15 cellular contexts compared by ENCODE assay signal in the genomic region with DNA sequence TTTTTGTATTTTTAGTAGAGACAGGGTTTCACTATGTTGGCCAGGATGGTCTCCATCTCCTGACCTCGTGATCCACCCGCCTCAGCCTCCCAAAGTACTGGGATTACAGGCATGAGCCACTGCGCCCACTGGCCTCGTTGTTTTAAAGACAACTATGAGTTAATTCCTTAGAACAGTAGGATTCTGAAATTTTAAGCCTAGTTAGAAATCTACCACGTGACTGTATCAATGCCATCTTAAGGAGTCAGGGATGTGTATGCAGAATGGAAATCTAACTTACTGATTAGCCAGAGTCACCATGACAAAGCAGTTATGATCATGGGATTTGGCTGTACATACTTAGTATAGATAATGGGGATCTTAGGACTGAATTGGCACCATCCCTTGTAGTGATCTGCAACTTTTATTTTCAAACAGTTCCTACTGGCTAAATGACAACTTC. TPM values are rescaled to one million over a fixed set of nuclear protein-coding genes. Genes with fewer than 3 reads are reported as not detected.
DNase-seq lines count a peak whose midpoint lies in the region; ATAC-seq and TF ChIP-seq lines count a peak whose summit lies in the region.
"Had no signal": no experiment of that assay in that cellular context is flagged by ENCODE, and none has a peak within 500 bp of the region (broad histone marks: within the 10 kb centered on the region; RNA-seq: fewer than 3 reads in every experiment).

No MANE protein-coding gene starts in this region.

- 86 to 89% methylated on average over 5 of the region's 5 CpGs for WGBS in esophagus squamous epithelium, 2 donors

- no peak overlapping the region for H2AFZ ChIP-seq in PC-9

- H3K4me1 ChIP-seq in PC-9 (replicated peaks; ENCODE audit: insufficient read depth) (peaks cover 41% of the 10 kb centered on the region), esophagus squamous epithelium (peaks cover 23 to 73% (median 26%) of the 10 kb centered on the region in 3 donors)

- H4K20me1 ChIP-seq in PC-9 (ENCODE audit: insufficient read depth), result no peaks in the 10 kb centered on the region

- no peak overlapping the region for H3K27ac Mint-ChIP-seq in T-helper 2 cell treated with Interferon-gamma antibody and Interleukin-4, amounts not matched to agents 5 μg/mL and 100 μg/mL, for 36 hours
- no peak overlapping the region for H3K27ac Mint-ChIP-seq in progenitor cell of endocrine pancreas

- POLR2A ChIA-PET in PC-9 (lab: Charles Lee; ENCODE audit: unreplicated experiment), result interaction anchor here (0.6 to 0.8 kb wide), 3 partner anchors 14 to 71 kb away, joined by 3 to 10 read pairs (median 4); no protein-coding TSS in a partner anchor

- peaks cover 30% of the 10 kb centered on the region for H3K36me3 ChIP-seq in PC-9 (ENCODE audit: low read depth)
- H3K36me3 ChIP-seq in esophagus squamous epithelium, result peaks cover 6 to 35% (median 17%) of the 10 kb centered on the region in 3 donors

- H3K4me3 Mint-ChIP-seq in T-helper 2 cell treated with Interferon-gamma antibody and Interleukin-4, amounts not matched to agents 5 μg/mL and 100 μg/mL, for 36 hours, result peak overlapping the region; percentile 17
- H3K4me3 Mint-ChIP-seq in progenitor cell of endocrine pancreas (ENCODE audit: low read depth), result peak overlapping the region; percentile 60

- no peaks in the 10 kb centered on the region for H3K9me3 Mint-ChIP-seq in T-helper 2 cell treated with Interferon-gamma antibody and Interleukin-4, amounts not matched to agents 5 μg/mL and 100 μg/mL, for 36 hours
- H3K9me3 Mint-ChIP-seq in progenitor cell of endocrine pancreas (ENCODE audit: low read depth), result no peaks in the 10 kb centered on the region
- H3K9me3 Mint-ChIP-seq: CD8-positive, alpha-beta T cell had no signal

- H3K9me3 ChIP-seq in PC-9 (ENCODE audit: insufficient read depth, low read depth) (no peaks in the 10 kb centered on the region), esophagus squamous epithelium (no peaks in the 10 kb centered on the region)
- H3K9me3 ChIP-seq: mucosa of descending colon had no signal

- H3K27me3 ChIP-seq in PC-9 (ENCODE audit: insufficient read depth, low read depth) (no peaks in the 10 kb centered on the region), esophagus squamous epithelium (no peaks in the 10 kb centered on the region)

- no peak for ATAC-seq in GM21360 (IDR thresholded peaks at IDR 0.05; ENCODE audit: unreplicated experiment)
- ATAC-seq: activated CD4-positive, CD25-positive, alpha-beta regulatory T cell treated with anti-CD3 and anti-CD28 coated beads, Interleukin-2, amount 50 U/mL, for 24 hours; CD8-positive, alpha-beta T cell; mucosa of descending colon had no signal

- H3F3A ChIP-seq in PC-9 (ENCODE audit: insufficient read depth, low read depth), result peaks cover 20% of the 10 kb centered on the region; the same call in 1 of the 2 replicates

- DNase-seq in T-helper 2 cell treated with Interferon-gamma antibody and Interleukin-4, amounts not matched to agents 5 μg/mL and 100 μg/mL, for 36 hours (ENCODE audit: low spot score), result no peak
- DNase-seq in T-helper 2 cell, result no peak
- DNase-seq in PC-9, result no peak
- no peak for DNase-seq in esophagus squamous epithelium (lab: John Stamatoyannopoulos, UW)
- DNase-seq in progenitor cell of endocrine pancreas (ENCODE audit: low spot score, unreplicated experiment), result no peak
- no peak for DNase-seq in T-helper 1 cell
- DNase-seq in NK-92 (lab: John Stamatoyannopoulos, UW; ENCODE audit: unreplicated experiment), result no peak
- DNase-seq: CD8-positive, alpha-beta T cell; mucosa of descending colon; NCI-H187 treated with DMSO at 0.1 percent for 48 hours; NCI-H510A treated with DMSO at 0.1 percent for 48 hours had no signal

- H3K36me3 Mint-ChIP-seq in T-helper 2 cell treated with Interferon-gamma antibody and Interleukin-4, amounts not matched to agents 5 μg/mL and 100 μg/mL, for 36 hours (ENCODE audit: low read depth), result peaks cover 35% of the 10 kb centered on the region
- H3K36me3 Mint-ChIP-seq in progenitor cell of endocrine pancreas (ENCODE audit: insufficient read depth), result peaks cover 3% of the 10 kb centered on the region

- peaks cover 72% of the 10 kb centered on the region for H3K79me2 ChIP-seq in PC-9 (ENCODE audit: low read depth)

- TF ChIP-seq POLR2A in esophagus squamous epithelium (IDR thresholded peaks at IDR 0.05), result no peak

- peak overlapping the region; percentile 87 for H3K4me2 ChIP-seq in PC-9

- intact Hi-C loops in PC-9 (cut with micrococcal nuclease; ENCODE audit: unreplicated experiment) (no loop called here), esophagus squamous epithelium (cut with DNase I) (loop anchor here (10.0 kb wide), 1 partner anchor 59 kb away; the partner anchor contains the start of gene ABCC1)

- H3K27me3 Mint-ChIP-seq in T-helper 2 cell treated with Interferon-gamma antibody and Interleukin-4, amounts not matched to agents 5 μg/mL and 100 μg/mL, for 36 hours (ENCODE audit: low read depth), result no peaks in the 10 kb centered on the region
- H3K27me3 Mint-ChIP-seq in progenitor cell of endocrine pancreas, result no peaks in the 10 kb centered on the region

- H3K27ac ChIP-seq in PC-9, result peak overlapping the region; percentile 44
- peak overlapping the region in 3 of 4 donors; percentile 97 to 98 (median 97) for H3K27ac ChIP-seq in esophagus squamous epithelium
- H3K27ac ChIP-seq: 22Rv1 had no signal

- no TSS peak for BruUV-seq in PC-9 (replicated peaks; lab: Mats Ljungman, UMichigan)

- CTCF ChIA-PET in PC-9 (lab: Charles Lee), result interaction anchor here (1.1 kb wide), 1 partner anchor 43 kb away, joined by 3 read pairs; no protein-coding TSS in a partner anchor

- H3K4me3 ChIP-seq in PC-9 (no peak overlapping the region), esophagus squamous epithelium (no peak overlapping the region)
- H3K4me3 ChIP-seq: mucosa of descending colon had no signal

- H3K9me2 ChIP-seq in PC-9 (ENCODE audit: insufficient read depth), result no peaks in the 10 kb centered on the region

- TF ChIP-seq CTCF in PC-9 (conservative IDR thresholded peaks at IDR 0.05), result no peak
- TF ChIP-seq CTCF in esophagus squamous epithelium (IDR thresholded peaks at IDR 0.05), result no peak
- no peak for TF ChIP-seq CTCF in progenitor cell of endocrine pancreas (IDR thresholded peaks at IDR 0.05; ENCODE audit: unreplicated experiment)

- H3K4me1 Mint-ChIP-seq in T-helper 2 cell treated with Interferon-gamma antibody and Interleukin-4, amounts not matched to agents 5 μg/mL and 100 μg/mL, for 36 hours (ENCODE audit: low read depth), result peaks cover 28% of the 10 kb centered on the region
- H3K4me1 Mint-ChIP-seq in progenitor cell of endocrine pancreas (ENCODE audit: low read depth), result peaks cover 21% of the 10 kb centered on the region

RNA-seq across cellular contexts. Expression of gene CEP20, which starts 2.8 kb away (rescaled TPM):
- total RNA-seq in PC-9 (2021), result 93.4 and 125 TPM in 2 replicates
- total RNA-seq in esophagus squamous epithelium, result 10 to 100 TPM; 36.1 to 74.3 (median 42.5) TPM
- 20.9 and 23.8 TPM in 2 replicates for total RNA-seq in progenitor cell of endocrine pancreas

RNA-seq across cellular contexts. Expression of gene MYH11, which starts 28.8 kb away (rescaled TPM):
- total RNA-seq in PC-9 (2021), result 0.11 and 0.43 TPM in 2 replicates
- 1,000 to 10,000 TPM in 1 of 4 donors, 100 to 1,000 TPM in 3; 121 to 1,349 (median 217) TPM for total RNA-seq in esophagus squamous epithelium
- total RNA-seq in progenitor cell of endocrine pancreas, result 0.31 TPM in 1 of 2 replicates, not detected in the other
- total RNA-seq: CD8-positive, alpha-beta T cell; M059J had no signal

Comparison
In these comparisons a context has a peak if more than half of its experiments do, and no peak if none do; other contexts are left out.
1. RNA of gene MYH11, which starts 28.8 kb away (total RNA-seq): 121 to 1,349 TPM in esophagus squamous epithelium; 0.31 TPM in progenitor cell of endocrine pancreas and 0.11 to 0.43 TPM in PC-9; every median in the first group is over 10 times any median in the second.